Comparison of ENCODE assay signal across 8 cellular contexts in genomic region chr1:208243522-208243850, GRCh38. TPM values are rescaled to one million over a fixed set of nuclear protein-coding genes. Genes with fewer than 3 reads are reported as not detected.
DNase-seq lines count a peak whose midpoint lies in the region; ATAC-seq lines count a peak whose summit lies in the region.

No MANE protein-coding gene starts in this region.

- H3K27me3 ChIP-seq in SJSA1 (replicated peaks), result no peaks in the 10 kb centered on the region
- no peaks in the 10 kb centered on the region for H3K27me3 ChIP-seq in endocrine pancreas (ENCODE audit: control insufficient read depth, insufficient read depth, low read length)

- no peaks in the 10 kb centered on the region for H3K36me3 Mint-ChIP-seq in naive B cell

- peak overlapping the region; percentile 82 to 95 (median 88) for H3K4me3 Mint-ChIP-seq in naive B cell

- H3K27me3 Mint-ChIP-seq in naive B cell, result peaks cover 0 to 8% (median 0%) of the 10 kb centered on the region in 3 donors

- peak overlapping the region; percentile 85 for H3K9ac ChIP-seq in endocrine pancreas (ENCODE audit: control insufficient read depth, insufficient read depth, low read length)

- H3K4me1 Mint-ChIP-seq in naive B cell, result peaks cover 12 to 24% (median 14%) of the 10 kb centered on the region in 3 donors

- H3K27ac ChIP-seq in SJSA1, result peak overlapping the region; percentile 56

- ATAC-seq in naive B cell (ENCODE audit: low read depth in 2 of 2), result no peak
- ATAC-seq in GM18909 (IDR thresholded peaks at IDR 0.05; ENCODE audit: poor library complexity, unreplicated experiment), result no peak
- ATAC-seq in GM19395 (IDR thresholded peaks at IDR 0.05; ENCODE audit: unreplicated experiment), result no peak

- H3K27ac Mint-ChIP-seq in naive B cell, result no peak overlapping the region

- H3K9me3 ChIP-seq in SJSA1 (replicated peaks) (no peaks in the 10 kb centered on the region), endocrine pancreas (ENCODE audit: control insufficient read depth, low read length) (no peaks in the 10 kb centered on the region)

- peak overlapping the region; percentile 80 for H3K4me3 ChIP-seq in SJSA1
- no peak overlapping the region for H3K4me3 ChIP-seq in endocrine pancreas (ENCODE audit: control insufficient read depth, insufficient read depth, low read length)

- DNase-seq in DMS153 (lab: John Stamatoyannopoulos, UW), result peak; percentile 52
- no peak for DNase-seq in DMS153 treated with DMSO at 0.1 percent for 48 hours (lab: John Stamatoyannopoulos, UW; ENCODE audit: unreplicated experiment)
- DNase-seq in SJSA1 (ENCODE audit: low read depth in 1 of 2, low spot score in 2 of 2), result peak in 1 of 2 experiments; percentile 69
- peak; percentile 13 for DNase-seq in naive B cell
- no peak for DNase-seq in NCI-H2081 treated with DMSO at 0.1 percent for 48 hours (lab: John Stamatoyannopoulos, UW)

- peaks cover 14% of the 10 kb centered on the region for H3K36me3 ChIP-seq in SJSA1
- H3K36me3 ChIP-seq in endocrine pancreas (ENCODE audit: control insufficient read depth, insufficient read depth, low read length), result no peaks in the 10 kb centered on the region

- no peaks in the 10 kb centered on the region for H3K9me3 Mint-ChIP-seq in naive B cell

- H3K4me1 ChIP-seq in SJSA1 (replicated peaks) (peaks cover 36% of the 10 kb centered on the region), endocrine pancreas (ENCODE audit: control insufficient read depth, insufficient read depth, low read length) (peaks cover 2% of the 10 kb centered on the region)

RNA-seq across cellular contexts. Expression of gene PLXNA2, which starts 0.7 kb away (rescaled TPM):
- total RNA-seq in SJSA1 (2014; rRNA removed; shearing (Covaris generic)), result 5.4 and 8.7 TPM in 2 replicates
- 1 to 10 TPM in 1 of 6 donors, under 1 TPM in 4, not detected in 1; 0.35 to 1.6 (median 0.60) TPM for polyA plus RNA-seq in naive B cell (ENCODE audit: low read depth in 6 of 6)

Comparison
In these comparisons a context has a peak if more than half of its experiments do, and no peak if none do; other contexts are left out.
1. DNase-seq: peak in DMS153 (single experiment) and naive B cell (single experiment); none in DMS153 treated with DMSO at 0.1 percent for 48 hours (single experiment) and NCI-H2081 treated with DMSO at 0.1 percent for 48 hours (single experiment).